In the genomic region with DNA sequence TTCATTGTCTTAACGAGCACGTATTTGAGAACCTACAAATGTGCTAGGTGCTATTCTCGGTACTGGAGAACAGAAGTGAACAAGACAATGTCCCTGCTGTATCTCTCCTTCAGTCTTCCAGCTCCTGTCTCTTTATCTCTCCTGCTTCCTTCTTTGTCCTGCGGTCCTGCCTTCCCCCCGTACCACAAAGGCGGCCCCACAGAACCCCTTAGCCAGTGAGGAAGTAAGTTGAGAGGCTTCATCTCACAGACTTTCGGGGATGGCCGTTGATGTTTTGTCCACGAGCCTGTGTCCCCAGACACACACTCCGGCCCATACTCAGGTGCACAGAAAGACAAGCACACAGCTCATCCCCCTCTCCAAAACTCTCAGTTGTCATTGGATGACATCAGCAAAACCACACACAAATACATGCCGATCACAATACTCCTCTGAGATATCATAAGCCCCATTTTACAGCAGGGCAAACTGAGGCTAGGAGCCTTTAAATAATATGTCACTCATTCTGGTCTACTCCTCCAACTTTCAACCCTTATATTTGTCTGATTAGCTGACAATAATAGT, we compare ENCODE assay signal across 8 cellular contexts. TPM values are rescaled to one million over a fixed set of nuclear protein-coding genes. Genes with fewer than 3 reads are reported as not detected.
DNase-seq lines count a peak whose midpoint lies in the region; ATAC-seq and TF ChIP-seq lines count a peak whose summit lies in the region.

No MANE protein-coding gene starts in this region.

- TF ChIP-seq POLR2A in sigmoid colon (IDR thresholded peaks at IDR 0.05), result no peak

- intact Hi-C loops in sigmoid colon (cut with DNase I), result loop anchor here (2.0 to 10.0 kb wide), 3 partner anchors 29 to 239 kb away; a partner anchor contains a TSS

- ATAC-seq in HG03039 (IDR thresholded peaks at IDR 0.05; ENCODE audit: unreplicated experiment), result no peak
- no peak for ATAC-seq in HG02885 (IDR thresholded peaks at IDR 0.05; ENCODE audit: poor library complexity, unreplicated experiment)

- H3K4me1 ChIP-seq in esophagus (ENCODE audit: control insufficient read depth in 2 of 2, insufficient read depth in 2 of 2, low read length in 1 of 2) (peaks cover 9 to 19% of the 10 kb centered on the region in 2 donors), sigmoid colon (peaks cover 2 to 45% (median 42%) of the 10 kb centered on the region in 4 donors)

- TF ChIP-seq EP300 in sigmoid colon (IDR thresholded peaks at IDR 0.05), result no peak

- TF ChIP-seq CTCF in sigmoid colon (IDR thresholded peaks at IDR 0.05) (peak in 1 of 4 experiments; percentile 4), GM10266 (IDR thresholded peaks at IDR 0.05; ENCODE audit: control insufficient read depth, insufficient read depth, low read depth, missing control alignments) (no peak)

- WGBS in esophagus, 2 donors, result 35 to 48% methylated on average over 11 of the region's 11 CpGs
- 28 to 42% methylated on average over 11 of the region's 11 CpGs for WGBS in sigmoid colon, 2 donors

- no peaks in the 10 kb centered on the region for H3K27me3 ChIP-seq in esophagus (ENCODE audit: control insufficient read depth in 1 of 2, insufficient read depth in 2 of 2, low read length in 2 of 2)
- no peaks in the 10 kb centered on the region for H3K27me3 ChIP-seq in sigmoid colon

- peak overlapping the region; percentile 57 for H3K4me3 ChIP-seq in GM08714 (ENCODE audit: low read length)
- peak overlapping the region; percentile 72 to 77 for H3K4me3 ChIP-seq in esophagus (ENCODE audit: low read depth in 1 of 2, low read length in 2 of 2)
- H3K4me3 ChIP-seq in sigmoid colon, result peak overlapping the region; percentile 53 to 66 (median 63)

- H3K9me3 ChIP-seq in esophagus (ENCODE audit: control insufficient read depth in 2 of 2, insufficient read depth in 1 of 2, low read depth in 1 of 2, low read length in 1 of 2) (no peaks in the 10 kb centered on the region), sigmoid colon (no peaks in the 10 kb centered on the region)

- H3K27ac ChIP-seq in esophagus (ENCODE audit: low read depth in 2 of 2, low read length in 1 of 2) (peak overlapping the region; percentile 98 to 100), sigmoid colon (peak overlapping the region; percentile 87 to 95 (median 93))

- DNase-seq in OCI-M1 (lab: John Stamatoyannopoulos, UW) (peak; percentile 94), sigmoid colon (no peak), NCI-H2196 treated with DMSO at 0.1 percent for 48 hours (lab: John Stamatoyannopoulos, UW; ENCODE audit: unreplicated experiment) (no peak), GM10266 (ENCODE audit: extremely low spot score) (no peak)

- H3K36me3 ChIP-seq in esophagus (ENCODE audit: control insufficient read depth in 2 of 2, insufficient read depth in 2 of 2, low read length in 1 of 2), result peaks cover 0 to 4% of the 10 kb centered on the region in 2 donors
- peaks cover 0 to 4% (median 0%) of the 10 kb centered on the region in 4 donors for H3K36me3 ChIP-seq in sigmoid colon

RNA-seq across cellular contexts. Expression of a gene that starts 0.5 kb away (rescaled TPM):
- polyA plus RNA-seq in esophagus, result 1 to 10 TPM; 2.2 to 2.8 TPM
- total RNA-seq in sigmoid colon, result 1 to 10 TPM in 2 of 4 donors, under 1 TPM in 2; 0.71 to 1.8 (median 0.96) TPM
- polyA plus RNA-seq in sigmoid colon, result 1 to 10 TPM; 3.0 to 4.3 (median 3.9) TPM

RNA-seq across cellular contexts. Expression of a gene that starts 10.1 kb away (rescaled TPM):
- polyA plus RNA-seq in esophagus (1 to 10 TPM; 1.2 to 1.4 TPM), sigmoid colon (1 to 10 TPM in 1 of 3 donors, under 1 TPM in 1, not detected in 1; 0.46 to 3.3 TPM)
- total RNA-seq in sigmoid colon, result 1 to 10 TPM in 3 of 4 donors, under 1 TPM in 1; 0.83 to 4.9 (median 2.4) TPM

RNA-seq across cellular contexts. Expression of a gene that starts 18.7 kb away (rescaled TPM):
- 1 to 10 TPM; 7.3 to 8.6 TPM for polyA plus RNA-seq in esophagus
- total RNA-seq in sigmoid colon, result 10 to 100 TPM; 13.9 to 43.8 (median 20.5) TPM
- polyA plus RNA-seq in sigmoid colon, result 1 to 10 TPM; 1.4 to 8.2 (median 4.8) TPM

RNA-seq across cellular contexts. Expression of a gene that starts 27.6 kb away (rescaled TPM):
- 10 to 100 TPM; 22.5 to 47.6 TPM for polyA plus RNA-seq in esophagus
- total RNA-seq in sigmoid colon, result 10 to 100 TPM; 11.7 to 42.4 (median 20.2) TPM
- 10 to 100 TPM; 11.6 to 29.6 (median 16.2) TPM for polyA plus RNA-seq in sigmoid colon

RNA-seq across cellular contexts. Expression of a gene that starts 27.9 kb away (rescaled TPM):
- polyA plus RNA-seq in esophagus, result 10 to 100 TPM; 39.8 to 67.1 TPM
- total RNA-seq in sigmoid colon, result 100 to 1,000 TPM; 131 to 291 (median 194) TPM
- 10 to 100 TPM; 11.1 to 74.9 (median 25.2) TPM for polyA plus RNA-seq in sigmoid colon
